In the genomic region with DNA sequence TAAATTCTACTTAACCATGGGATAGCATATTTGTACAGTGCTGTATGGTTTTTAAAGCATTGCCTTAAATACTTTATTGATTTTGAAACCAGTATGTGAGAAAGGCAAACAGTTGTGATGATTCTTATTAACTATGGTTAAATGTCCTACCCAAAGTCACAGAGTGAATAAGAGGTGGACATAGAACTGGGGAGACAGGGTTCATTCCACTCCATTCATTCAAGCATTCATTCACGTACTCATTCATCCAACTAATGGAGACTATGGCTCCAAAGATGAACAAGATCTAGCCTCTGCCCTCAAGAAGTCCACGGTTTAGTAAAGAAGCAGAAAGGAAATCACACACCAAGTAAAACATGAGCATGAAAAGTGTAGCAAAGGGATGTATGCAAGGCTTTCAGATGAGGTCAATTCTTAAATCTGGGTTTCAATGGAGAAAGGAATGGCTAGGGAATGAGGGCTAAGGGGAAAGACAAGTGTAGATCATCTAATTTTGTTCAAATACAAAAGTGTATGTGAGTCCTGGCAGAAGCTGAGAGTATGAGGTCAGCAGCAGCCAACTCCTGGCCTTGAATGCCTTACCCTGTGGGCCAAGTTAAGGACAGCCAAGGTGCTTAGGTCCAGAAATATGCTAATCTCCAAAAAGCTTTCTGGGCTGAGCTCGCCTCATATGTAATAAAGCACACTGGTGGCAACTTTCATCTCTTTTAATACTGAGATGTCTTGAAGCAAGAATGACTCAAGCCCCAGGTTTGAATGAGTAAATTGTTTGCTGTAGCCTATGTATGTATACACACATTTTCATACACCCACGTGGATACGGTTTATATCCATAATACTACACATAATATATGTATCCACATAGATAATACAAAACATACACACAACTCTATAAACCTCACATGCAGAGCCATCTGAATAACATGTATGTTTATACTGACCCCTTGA, we compare ENCODE assay signal across 23 cellular contexts. TPM values are rescaled to one million over a fixed set of nuclear protein-coding genes. Genes with fewer than 3 reads are reported as not detected.
DNase-seq lines count a peak whose midpoint lies in the region; ATAC-seq, FAIRE-seq and TF ChIP-seq lines count a peak whose summit lies in the region.
"Had no signal": no experiment of that assay in that cellular context is flagged by ENCODE, and none has a peak within 500 bp of the region (broad histone marks: within the 10 kb centered on the region; RNA-seq: fewer than 3 reads in every experiment).

No MANE protein-coding gene starts in this region.

- no peaks in the 10 kb centered on the region for H3K27me3 ChIP-seq in K562 (ENCODE audit: control insufficient read depth in 2 of 2, insufficient read depth in 2 of 2, low read length in 2 of 2)
- H3K27me3 ChIP-seq: sigmoid colon had no signal

- H3K9me3 Mint-ChIP-seq in activated T-cell treated with anti-CD3 and anti-CD28 coated beads, Interleukin-2, amount 50 U/mL, for 72 hours: no peaks in the 10 kb centered on the region
- no peaks in the 10 kb centered on the region for H3K9me3 Mint-ChIP-seq in activated T-cell treated with anti-CD3 and anti-CD28 coated beads, Interleukin-2, amount 50 U/mL, for 4 hours
- no peaks in the 10 kb centered on the region for H3K9me3 Mint-ChIP-seq in natural killer cell
- H3K9me3 Mint-ChIP-seq: activated B cell treated with CpG ODN at 0.5 μM for 24 hours; activated naive CD8-positive, alpha-beta T cell treated with anti-CD3 and anti-CD28 coated beads, Interleukin-2, amount 10 ng/mL, durations not matched to agents 7 days and 5 days had no signal

- H3K79me2 ChIP-seq in K562 (ENCODE audit: control insufficient read depth, insufficient read depth, low read length): peaks cover 98% of the 10 kb centered on the region

- H3K36me3 ChIP-seq in HEK293 (ENCODE audit: control insufficient read depth in 2 of 2, insufficient read depth in 1 of 2, low read length in 2 of 2) (no peaks in the 10 kb centered on the region), K562 (ENCODE audit: control insufficient read depth, insufficient read depth, low read length) (no peaks in the 10 kb centered on the region)
- H3K36me3 ChIP-seq: sigmoid colon had no signal

- H3K4me1 Mint-ChIP-seq in activated T-cell treated with anti-CD3 and anti-CD28 coated beads, Interleukin-2, amount 50 U/mL, for 72 hours (ENCODE audit: low read depth): peaks cover 33% of the 10 kb centered on the region
- H3K4me1 Mint-ChIP-seq in activated T-cell treated with anti-CD3 and anti-CD28 coated beads, Interleukin-2, amount 50 U/mL, for 4 hours (ENCODE audit: low read depth): peaks cover 48% of the 10 kb centered on the region
- H3K4me1 Mint-ChIP-seq in natural killer cell: peaks cover 5 to 55% of the 10 kb centered on the region in 2 donors

- peak; percentile 48 for FAIRE-seq in K562 (lab: Jason Lieb, UNC)

- H3K4me3 ChIP-seq in HEK293 (ENCODE audit: low read depth, low read length) (no peak overlapping the region), K562 (no peak overlapping the region), lower leg skin (ENCODE audit: low read depth, poor library complexity, severe bottlenecking) (no peak overlapping the region)
- H3K4me3 ChIP-seq: sigmoid colon had no signal

- WGBS in K562 (ENCODE audit: insufficient coverage, low coverage, missing lambda C conversion rate): 6% methylated on average over 5 of the region's 5 CpGs
- WGBS in lower leg skin, 2 donors: 40 to 41% methylated on average over 5 of the region's 5 CpGs

- H3K4me2 ChIP-seq in K562 (ENCODE audit: insufficient read depth, low read length): no peak overlapping the region; the same call in 1 of the 2 replicates

- peak; percentile 14 to 23 for ATAC-seq in activated T-cell treated with anti-CD3 and anti-CD28 coated beads, Interleukin-2, amount 50 U/mL, for 72 hours (replicated peaks in 1 of 2)
- no peak for ATAC-seq in activated T-cell treated with anti-CD3 and anti-CD28 coated beads, Interleukin-2, amount 50 U/mL, for 4 hours
- no peak for ATAC-seq in K562
- ATAC-seq in natural killer cell: no peak
- ATAC-seq in HG02870 (IDR thresholded peaks at IDR 0.05; ENCODE audit: unreplicated experiment): no peak
- no peak for ATAC-seq in GM21360 (IDR thresholded peaks at IDR 0.05; ENCODE audit: unreplicated experiment)

- no TSS peak for BruUV-seq in K562 (replicated peaks; lab: Mats Ljungman, UMichigan)

- peaks cover 31% of the 10 kb centered on the region for H4K20me1 ChIP-seq in K562 (replicated peaks; ENCODE audit: control insufficient read depth, insufficient read depth, low read length)

- peak overlapping the region in 1 of 2 experiments; percentile 32; a peak in 1 of 4 replicates for H3K9ac ChIP-seq in K562 (ENCODE audit: insufficient read depth in 1 of 2, low read depth in 2 of 2, low read length in 2 of 2)

- H3K27ac ChIP-seq in HEK293 (ENCODE audit: extremely low read depth, low read depth, low read length) (no peak overlapping the region), K562 (ENCODE audit: extremely low read depth, low read depth, low read length) (no peak overlapping the region)
- H3K27ac ChIP-seq: C4-2B, RWPE1, sigmoid colon had no signal

- no peak for TF ChIP-seq EP300 in K562 (IDR thresholded peaks at IDR 0.05; ENCODE audit: low read length)

- TF ChIP-seq RAD21 in K562 (CRISPR knock-in tag; conservative IDR thresholded peaks at IDR 0.05 in 1 of 2, IDR thresholded peaks at IDR 0.05 in 1 of 2): no peak

- H3K4me3 Mint-ChIP-seq in activated T-cell treated with anti-CD3 and anti-CD28 coated beads, Interleukin-2, amount 50 U/mL, for 72 hours: peak overlapping the region; percentile 10 to 94
- no peak overlapping the region for H3K4me3 Mint-ChIP-seq in activated T-cell treated with anti-CD3 and anti-CD28 coated beads, Interleukin-2, amount 50 U/mL, for 4 hours
- H3K4me3 Mint-ChIP-seq in natural killer cell: peak overlapping the region; percentile 93
- H3K4me3 Mint-ChIP-seq: activated B cell treated with CpG ODN at 0.5 μM for 24 hours had no signal

- H3K27me3 Mint-ChIP-seq in activated T-cell treated with anti-CD3 and anti-CD28 coated beads, Interleukin-2, amount 50 U/mL, for 72 hours (ENCODE audit: low read depth): no peaks in the 10 kb centered on the region
- no peaks in the 10 kb centered on the region for H3K27me3 Mint-ChIP-seq in activated T-cell treated with anti-CD3 and anti-CD28 coated beads, Interleukin-2, amount 50 U/mL, for 4 hours (ENCODE audit: low read depth)
- H3K27me3 Mint-ChIP-seq in natural killer cell (ENCODE audit: low read depth in 2 of 2): no peaks in the 10 kb centered on the region
- H3K27me3 Mint-ChIP-seq: activated naive CD8-positive, alpha-beta T cell treated with anti-CD3 and anti-CD28 coated beads, Interleukin-2, amount 10 ng/mL, durations not matched to agents 7 days and 5 days had no signal

- H2AFZ ChIP-seq in K562 (ENCODE audit: low read depth, low read length): no peak overlapping the region

- in situ Hi-C loops in K562 (cut with MboI): no loop called here

- H3K9me1 ChIP-seq in K562 (ENCODE audit: control insufficient read depth, insufficient read depth, low read length): peaks cover 4% of the 10 kb centered on the region

- CTCF ChIA-PET in HEK293 (lab: Yijun Ruan, JAX) (no interaction called here), K562 (lab: Yijun Ruan, JAX; ENCODE audit: low intra/inter-chr PET ratio) (no interaction called here)

- H3K27ac Mint-ChIP-seq in activated T-cell treated with anti-CD3 and anti-CD28 coated beads, Interleukin-2, amount 50 U/mL, for 72 hours: no peak overlapping the region
- peak overlapping the region in 1 of 2 donors; percentile 97 for H3K27ac Mint-ChIP-seq in natural killer cell
- H3K27ac Mint-ChIP-seq: activated B cell treated with CpG ODN at 0.5 μM for 24 hours; activated naive CD8-positive, alpha-beta T cell treated with anti-CD3 and anti-CD28 coated beads, Interleukin-2, amount 10 ng/mL, durations not matched to agents 7 days and 5 days had no signal

- intact Hi-C loops in K562 (cut with micrococcal nuclease): loop anchor here (10.0 kb wide), 1 partner anchor 81 kb away; no protein-coding TSS in a partner anchor
- intact Hi-C loops in natural killer cell (cut with micrococcal nuclease): loop anchor here (5.0 to 10.0 kb wide), 3 partner anchors 271 to 549 kb away; a partner anchor contains a TSS
- intact Hi-C loops in lower leg skin (cut with DNase I; ENCODE audit: low total_unique reads): no loop called here

- POLR2A ChIA-PET in HEK293 (lab: Yijun Ruan, JAX): no interaction called here
- POLR2A ChIA-PET in K562 (lab: Yijun Ruan, JAX): interaction anchor here (1.0 to 2.3 kb wide), 5 partner anchors 9 to 199 kb away, joined by 3 to 7 read pairs (median 4); no protein-coding TSS in a partner anchor

- H3K36me3 Mint-ChIP-seq in activated T-cell treated with anti-CD3 and anti-CD28 coated beads, Interleukin-2, amount 50 U/mL, for 72 hours (ENCODE audit: insufficient read depth in 2 of 2): peaks cover 5 to 6% of the 10 kb centered on the region in 2 donors
- H3K36me3 Mint-ChIP-seq in activated T-cell treated with anti-CD3 and anti-CD28 coated beads, Interleukin-2, amount 50 U/mL, for 4 hours (ENCODE audit: insufficient read depth): no peaks in the 10 kb centered on the region
- H3K36me3 Mint-ChIP-seq in natural killer cell: no peaks in the 10 kb centered on the region

- H3K9me3 ChIP-seq in HEK293 (ENCODE audit: control insufficient read depth, insufficient read depth, low read depth, low read length) (no peaks in the 10 kb centered on the region), K562 (replicated peaks; ENCODE audit: control insufficient read depth, insufficient read depth, low read depth, low read length) (no peaks in the 10 kb centered on the region)
- H3K9me3 ChIP-seq: sigmoid colon had no signal

- DNase-seq in activated T-cell treated with anti-CD3 and anti-CD28 coated beads, Interleukin-2, amount 50 U/mL, for 72 hours: no peak
- DNase-seq in activated T-cell treated with anti-CD3 and anti-CD28 coated beads, Interleukin-2, amount 50 U/mL, for 4 hours: no peak
- DNase-seq in K562 (ENCODE audit: extremely low read depth in 1 of 4, low spot score in 3 of 4) (no peak), natural killer cell (no peak), lower leg skin (ENCODE audit: low spot score in 2 of 2) (no peak)
- DNase-seq: activated B cell treated with CpG ODN at 0.5 μM for 24 hours; activated naive CD8-positive, alpha-beta T cell treated with anti-CD3 and anti-CD28 coated beads, Interleukin-2, amount 10 ng/mL, durations not matched to agents 7 days and 5 days; central memory CD4-positive, alpha-beta T cell; DMS79 treated with DMSO at 0.1 percent for 48 hours; effector CD4-positive, alpha-beta T cell; hippocampal formation; midbrain; NCI-H1436 treated with DMSO at 0.1 percent for 48 hours; NK-92 treated with Interleukin-12 subunit alpha and Interleukin-12 subunit beta, amount 100 ng/mL, for 24 hours; occipital lobe; sigmoid colon; stimulated activated CD4-positive, alpha-beta T cell treated with anti-CD3 and anti-CD28 coated beads, Interleukin-1b, Interleukin-23, amount 100 ng/mL, for 48 hours; T-helper 1 cell had no signal

- TF ChIP-seq CTCF in HEK293 (tag by site-specific recombination; IDR thresholded peaks at IDR 0.05) (no peak), K562 (IDR thresholded peaks at IDR 0.05 in 2 of 3, conservative IDR thresholded peaks at IDR 0.05 in 1 of 3; ENCODE audit: insufficient read depth in 2 of 3, low read depth in 1 of 3, low read length in 3 of 3) (no peak), natural killer cell (IDR thresholded peaks at IDR 0.05) (no peak), lower leg skin (IDR thresholded peaks at IDR 0.05) (no peak)

- no peaks in the 10 kb centered on the region; the same call in 1 of the 2 replicates for H3K4me1 ChIP-seq in HEK293 (ENCODE audit: control insufficient read depth, insufficient read depth, low read length)
- peaks cover 18 to 31% of the 10 kb centered on the region in 2 experiments; a peak in 4 of 5 replicates for H3K4me1 ChIP-seq in K562 (replicated peaks in 1 of 2; ENCODE audit: control insufficient read depth in 2 of 2, insufficient read depth in 2 of 2, low read length in 2 of 2)

- TF ChIP-seq POLR2A in K562 (conservative IDR thresholded peaks at IDR 0.05) (no peak), lower leg skin (IDR thresholded peaks at IDR 0.05) (no peak)

RNA-seq across cellular contexts. Expression of a gene that starts 4.3 kb away (rescaled TPM):
- 10 to 100 TPM; 32.2 to 43.2 TPM for total RNA-seq in activated T-cell treated with anti-CD3 and anti-CD28 coated beads, Interleukin-2, amount 50 U/mL, for 72 hours
- 10 to 100 TPM; 12.9 to 15.4 (median 13.5) TPM for total RNA-seq in activated T-cell treated with anti-CD3 and anti-CD28 coated beads, Interleukin-2, amount 50 U/mL, for 4 hours
- total RNA-seq in K562 (2011; cell fraction: chromatin; rRNA removed; ENCODE audit: low replicate concordance): 52.4 and 113 TPM in 2 replicates
- 18.5 and 29.7 TPM in 2 replicates for total RNA-seq in K562 (2011; cell fraction: nucleolus; rRNA removed)
- 43.6 and 75.6 TPM in 2 replicates for total RNA-seq in K562 (2011; cell fraction: nucleoplasm; rRNA removed)
- total RNA-seq in K562 (2014; rRNA removed) (24.7 and 27.0 TPM in 2 replicates), K562 (2014; rRNA removed; fragmentation: Illumina TruSeq; extraction: Trizol) (24.2 and 29.6 TPM in 2 replicates), K562 (2015; rRNA removed; fragmentation: Illumina TruSeq; extraction: Trizol) (23.5 and 27.3 TPM in 2 replicates), K562 (2021) (34.2 and 38.8 TPM in 2 replicates), natural killer cell (100 to 1,000 TPM in 2 of 3 donors, 10 to 100 TPM in 1; 93.7 to 122 (median 119) TPM), lower leg skin (1 to 10 TPM in 3 of 4 donors, under 1 TPM in 1; 0.72 to 4.7 (median 2.4) TPM)
- polyA plus RNA-seq in K562 (2011; rRNA removed) (23.1 and 29.7 TPM in 2 replicates), K562 (2014; fragmentation: Illumina TruSeq; extraction: Trizol) (39.0 and 41.2 TPM in 2 replicates), K562 (2014; fragmentation: Nextera tagmentation; extraction: Ambion mirVana) (1 to 10 TPM; 6.6 to 6.8 TPM), K562 (2014; rRNA removed) (22.2 and 22.3 TPM in 2 replicates)
- 8.2 and 12.3 TPM in 2 replicates for polyA plus RNA-seq in K562 (2011; cell fraction: cytosol; rRNA removed)
- polyA plus RNA-seq in K562 (2011; cell fraction: nucleus; rRNA removed): 58.7 and 77.6 TPM in 2 replicates
- 25.2 and 29.4 TPM in 2 replicates for polyA plus RNA-seq in K562 (2012)
- polyA minus RNA-seq in K562 (2011; rRNA and poly(A)+ RNA removed): 48.4 and 50.0 TPM in 2 replicates
- polyA minus RNA-seq in K562 (2011; cell fraction: cytosol; rRNA and poly(A)+ RNA removed): 15.6 and 16.9 TPM in 2 replicates
- 39.2 and 45.5 TPM in 2 replicates for polyA minus RNA-seq in K562 (2011; cell fraction: nucleus; rRNA and poly(A)+ RNA removed)

Comparison
In these comparisons a context has a peak if more than half of its experiments do, and no peak if none do; other contexts are left out.
1. ATAC-seq: peak in activated T-cell treated with anti-CD3 and anti-CD28 coated beads, Interleukin-2, amount 50 U/mL, for 72 hours (2 of 2); none in activated T-cell treated with anti-CD3 and anti-CD28 coated beads, Interleukin-2, amount 50 U/mL, for 4 hours (0 of 2), K562 (single experiment), natural killer cell (0 of 3), HG02870 (single experiment) and GM21360 (single experiment).